ENCODE assay signal across 16 cellular contexts in the genomic region with DNA sequence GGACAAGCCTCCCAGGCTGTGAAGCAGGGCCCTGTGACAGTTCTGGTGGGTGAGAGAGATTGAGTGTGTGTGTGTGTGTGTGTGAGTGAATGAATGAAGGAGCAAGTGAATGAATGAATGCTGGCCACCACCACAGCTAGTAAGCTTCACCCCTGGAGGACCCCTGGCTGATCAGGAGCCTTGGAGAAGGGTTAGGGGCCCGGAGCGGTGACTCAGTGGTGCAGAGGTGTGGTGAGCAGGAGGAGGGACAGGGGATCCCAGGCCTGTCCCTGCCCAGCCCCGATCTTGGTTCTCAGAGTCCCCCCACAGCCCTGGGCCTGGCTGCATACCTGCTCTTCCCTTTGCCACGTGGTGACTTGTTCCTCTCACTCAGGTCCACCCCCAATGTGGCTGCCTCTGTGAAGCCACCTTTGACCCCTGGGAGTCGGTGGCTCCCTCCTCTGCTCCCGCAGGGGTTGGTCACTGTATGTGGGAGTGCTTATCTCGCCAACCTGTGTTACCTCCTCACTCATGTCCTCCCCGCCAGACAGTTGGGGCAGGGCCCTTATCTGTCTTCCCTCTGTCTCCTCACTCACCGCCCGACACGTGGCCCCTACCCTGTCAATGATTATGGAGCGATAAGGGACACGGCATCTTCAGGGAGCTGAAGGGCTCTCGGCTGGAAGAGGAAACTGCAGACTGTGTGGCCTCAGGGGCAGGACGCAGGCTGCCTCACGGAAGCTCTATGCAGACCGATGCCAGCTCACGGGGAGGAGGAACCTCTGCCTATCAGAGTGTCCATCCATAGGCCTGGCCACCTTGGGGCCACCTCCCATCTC.
A peak's percentile ranks its signal among the peaks of the same experiment; 100 is the strongest.
DNase-seq lines count a peak whose midpoint lies in the region; ATAC-seq and TF ChIP-seq lines count a peak whose summit lies in the region.
"Had no signal": no experiment of that assay in that cellular context is flagged by ENCODE, and none has a peak within 500 bp of the region (broad histone marks: within the 10 kb centered on the region; RNA-seq: fewer than 3 reads in every experiment).

No MANE protein-coding gene starts in this region.

- TF ChIP-seq CTCF in neural crest cell (conservative IDR thresholded peaks at IDR 0.05): no peak

- no peak overlapping the region for H3K4me3 Mint-ChIP-seq in neural crest cell
- H3K4me3 Mint-ChIP-seq: activated naive CD4-positive, alpha-beta T cell treated with anti-CD3 and anti-CD28 coated beads, Interleukin-2, amount 10 ng/mL, durations not matched to agents 7 days and 5 days had no signal

- peaks cover under 1% of the 10 kb centered on the region for H3K27me3 Mint-ChIP-seq in neural crest cell (ENCODE audit: low read depth)

- H3K27ac Mint-ChIP-seq in neural crest cell (ENCODE audit: unreplicated experiment): peak overlapping the region; percentile 58
- H3K27ac Mint-ChIP-seq: activated naive CD4-positive, alpha-beta T cell treated with anti-CD3 and anti-CD28 coated beads, Interleukin-2, amount 10 ng/mL, durations not matched to agents 7 days and 5 days had no signal

- ATAC-seq in HG02885 (IDR thresholded peaks at IDR 0.05; ENCODE audit: poor library complexity, unreplicated experiment) (no peak), GM21367 (IDR thresholded peaks at IDR 0.05; ENCODE audit: unreplicated experiment) (no peak)
- ATAC-seq: PC-3 had no signal

- H3K36me3 Mint-ChIP-seq in neural crest cell (ENCODE audit: low read depth): no peaks in the 10 kb centered on the region
- H3K36me3 Mint-ChIP-seq: activated naive CD4-positive, alpha-beta T cell treated with anti-CD3 and anti-CD28 coated beads, Interleukin-2, amount 10 ng/mL, durations not matched to agents 7 days and 5 days had no signal

- H3K4me1 Mint-ChIP-seq in neural crest cell: no peaks in the 10 kb centered on the region

- TF ChIP-seq POLR2A in erythroblast (IDR thresholded peaks at IDR 0.05; ENCODE audit: low read length): peak; percentile 74

- H3K9me3 Mint-ChIP-seq in neural crest cell: no peaks in the 10 kb centered on the region
- H3K9me3 Mint-ChIP-seq: activated naive CD4-positive, alpha-beta T cell treated with anti-CD3 and anti-CD28 coated beads, Interleukin-2, amount 10 ng/mL, durations not matched to agents 7 days and 5 days had no signal

- DNase-seq in CMK (ENCODE audit: low read depth) (peak; percentile 99), OCI-M1 (lab: John Stamatoyannopoulos, UW) (peak; percentile 99), erythroblast (lab: John Stamatoyannopoulos, UW) (peak; percentile 89 to 97), neural crest cell (ENCODE audit: low read depth, low spot score) (no peak), GOT3 (lab: John Stamatoyannopoulos, UW) (no peak)
- DNase-seq in activated CD8-positive, alpha-beta memory T cell treated with anti-CD3 and anti-CD28 coated beads, Interleukin-2, amount 50 U/mL, for 4 hours: no peak
- DNase-seq: activated CD4-positive, CD25-positive, alpha-beta regulatory T cell; activated naive CD4-positive, alpha-beta T cell treated with anti-CD3 and anti-CD28 coated beads, Interleukin-2, amount 10 ng/mL, durations not matched to agents 7 days and 5 days; HCEC 1CT; NCI-H187 treated with DMSO at 0.1 percent for 48 hours; NCI-H526; PC-3; sigmoid colon; stimulated activated CD4-positive, alpha-beta T cell treated with anti-CD3 and anti-CD28 coated beads, Interleukin-2, amount 100 ng/mL, for 48 hours had no signal

Comparison
In these comparisons a context has a peak if more than half of its experiments do, and no peak if none do; other contexts are left out.
1. DNase-seq: peak in CMK (single experiment), OCI-M1 (single experiment) and erythroblast (2 of 2); none in neural crest cell (single experiment), activated CD8-positive, alpha-beta memory T cell treated with anti-CD3 and anti-CD28 coated beads, Interleukin-2, amount 50 U/mL, for 4 hours (single experiment) and GOT3 (single experiment).